ENCODE assay signal across 8 cellular contexts in the genomic region with DNA sequence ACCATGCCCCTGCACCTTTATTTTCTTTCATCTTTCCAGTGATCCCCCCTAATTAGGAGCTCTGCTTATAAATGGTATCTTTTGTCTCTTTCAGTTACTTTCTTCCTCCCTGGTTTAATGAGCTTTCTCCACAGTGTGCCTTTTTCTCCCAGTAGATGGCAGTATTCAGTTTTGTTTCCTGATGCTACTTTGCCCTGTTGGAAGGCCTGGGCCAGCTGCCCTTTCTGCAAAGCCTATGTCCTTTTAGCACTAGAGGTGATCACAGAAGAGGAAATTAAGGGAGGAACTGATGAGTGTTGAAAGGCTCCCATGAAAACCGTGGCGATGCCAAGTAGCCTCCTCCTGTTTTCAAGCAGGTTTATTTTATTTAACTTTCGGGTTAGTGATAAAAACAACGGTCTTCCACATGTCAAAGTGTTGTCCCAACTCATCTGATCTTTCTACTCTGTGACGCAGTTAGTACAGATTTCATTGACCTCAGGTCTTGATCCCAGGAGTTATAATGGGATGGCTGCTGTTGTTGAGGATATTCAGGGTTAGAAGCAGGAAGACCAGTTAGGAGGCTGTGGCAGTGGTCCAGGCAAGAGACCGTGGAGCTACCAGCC.
DNase-seq lines count a peak whose midpoint lies in the region; ATAC-seq, FAIRE-seq and TF ChIP-seq lines count a peak whose summit lies in the region.

No MANE protein-coding gene starts in this region.

- H3K4me1 Mint-ChIP-seq in activated T-helper 17 cell treated with anti-CD3 and anti-CD28 coated beads, Interleukin-2, amount 50 U/mL, for 72 hours = no peaks in the 10 kb centered on the region

- WGBS in K562 (ENCODE audit: insufficient coverage, low coverage, missing lambda C conversion rate) = 3% methylated on average over 6 of the region's 6 CpGs

- H4K20me1 ChIP-seq in K562 (replicated peaks; ENCODE audit: control insufficient read depth, insufficient read depth, low read length) = no peaks in the 10 kb centered on the region

- POLR2A ChIA-PET in K562 (lab: Yijun Ruan, JAX) = no interaction called here

- CTCF ChIA-PET in K562 (lab: Yijun Ruan, JAX; ENCODE audit: low intra/inter-chr PET ratio) = no interaction called here

- H3K4me3 ChIP-seq in AG10803 (ENCODE audit: low read length) = no peak overlapping the region
- H3K4me3 ChIP-seq in K562 = no peak overlapping the region
- H3K4me3 ChIP-seq in uterus = no peak overlapping the region

- H3K4me1 ChIP-seq in K562 (replicated peaks in 1 of 2; ENCODE audit: control insufficient read depth in 2 of 2, insufficient read depth in 2 of 2, low read length in 2 of 2) (no peaks in the 10 kb centered on the region), uterus (no peaks in the 10 kb centered on the region)

- H3K27me3 Mint-ChIP-seq in activated T-helper 17 cell treated with anti-CD3 and anti-CD28 coated beads, Interleukin-2, amount 50 U/mL, for 72 hours = no peaks in the 10 kb centered on the region

- BruUV-seq in K562 (replicated peaks; lab: Mats Ljungman, UMichigan) = no TSS peak

- no peak overlapping the region for H3K9ac ChIP-seq in K562 (ENCODE audit: insufficient read depth in 1 of 2, low read depth in 2 of 2, low read length in 2 of 2)

- TF ChIP-seq EP300 in K562 (IDR thresholded peaks at IDR 0.05; ENCODE audit: low read length) = no peak

- ATAC-seq in GM18870 (IDR thresholded peaks at IDR 0.05; ENCODE audit: unreplicated experiment) = peak; percentile 82
- ATAC-seq in HG03139 (IDR thresholded peaks at IDR 0.05; ENCODE audit: unreplicated experiment) = peak; percentile 83
- ATAC-seq in K562 = no peak
- no peak for ATAC-seq in activated T-helper 17 cell treated with anti-CD3 and anti-CD28 coated beads, Interleukin-2, amount 50 U/mL, for 72 hours (replicated peaks)

- peak; percentile 52 for DNase-seq in AG10803 (ENCODE audit: low read depth)
- DNase-seq in NCI-H446 treated with DMSO at 0.1 percent for 48 hours (lab: John Stamatoyannopoulos, UW) = peak; percentile 2
- peak in 3 of 4 experiments; percentile 6 to 10 (median 6) for DNase-seq in K562 (ENCODE audit: extremely low read depth in 1 of 4, low spot score in 3 of 4)
- peak; percentile 71 for DNase-seq in islet precursor cell
- DNase-seq in uterus = peak in 1 of 2 donors; percentile 17

- H3K36me3 ChIP-seq in K562 (ENCODE audit: control insufficient read depth, insufficient read depth, low read length) = no peaks in the 10 kb centered on the region
- no peaks in the 10 kb centered on the region for H3K36me3 ChIP-seq in uterus

- intact Hi-C loops in K562 (cut with micrococcal nuclease) (no loop called here), uterus (cut with DNase I; ENCODE audit: low total_unique reads) (no loop called here)

- no peak overlapping the region for H3K27ac Mint-ChIP-seq in activated T-helper 17 cell treated with anti-CD3 and anti-CD28 coated beads, Interleukin-2, amount 50 U/mL, for 72 hours

- no peaks in the 10 kb centered on the region for H3K9me3 ChIP-seq in K562 (replicated peaks; ENCODE audit: control insufficient read depth, insufficient read depth, low read depth, low read length)
- no peaks in the 10 kb centered on the region for H3K9me3 ChIP-seq in uterus

- H3K9me1 ChIP-seq in K562 (ENCODE audit: control insufficient read depth, insufficient read depth, low read length) = no peaks in the 10 kb centered on the region

- no peak overlapping the region for H3K4me2 ChIP-seq in K562 (ENCODE audit: insufficient read depth, low read length)

- no peaks in the 10 kb centered on the region for H3K27me3 ChIP-seq in K562 (ENCODE audit: control insufficient read depth in 2 of 2, insufficient read depth in 2 of 2, low read length in 2 of 2)
- no peaks in the 10 kb centered on the region for H3K27me3 ChIP-seq in uterus

- peaks cover 10% of the 10 kb centered on the region for H3K9me3 Mint-ChIP-seq in activated T-helper 17 cell treated with anti-CD3 and anti-CD28 coated beads, Interleukin-2, amount 50 U/mL, for 72 hours

- TF ChIP-seq POLR2A in K562 (conservative IDR thresholded peaks at IDR 0.05) (no peak), uterus (IDR thresholded peaks at IDR 0.05) (no peak)

- no peaks in the 10 kb centered on the region for H3K36me3 Mint-ChIP-seq in activated T-helper 17 cell treated with anti-CD3 and anti-CD28 coated beads, Interleukin-2, amount 50 U/mL, for 72 hours (ENCODE audit: low read depth)

- no peak overlapping the region for H3K4me3 Mint-ChIP-seq in activated T-helper 17 cell treated with anti-CD3 and anti-CD28 coated beads, Interleukin-2, amount 50 U/mL, for 72 hours

- FAIRE-seq in K562 (lab: Jason Lieb, UNC) = no peak

- peak; percentile 38 to 43; a peak in 3 of 4 replicates for TF ChIP-seq RAD21 in K562 (CRISPR knock-in tag; conservative IDR thresholded peaks at IDR 0.05 in 1 of 2, IDR thresholded peaks at IDR 0.05 in 1 of 2)

- no peaks in the 10 kb centered on the region for H3K79me2 ChIP-seq in K562 (ENCODE audit: control insufficient read depth, insufficient read depth, low read length)

- in situ Hi-C loops in K562 (cut with MboI) = no loop called here

- no peak overlapping the region for H3K27ac ChIP-seq in K562 (ENCODE audit: extremely low read depth, low read depth, low read length)
- H3K27ac ChIP-seq in uterus = no peak overlapping the region

- TF ChIP-seq CTCF in AG10803 (conservative IDR thresholded peaks at IDR 0.05; ENCODE audit: low read length) (peak; percentile 81), K562 (IDR thresholded peaks at IDR 0.05 in 2 of 3, conservative IDR thresholded peaks at IDR 0.05 in 1 of 3; ENCODE audit: insufficient read depth in 2 of 3, low read depth in 1 of 3, low read length in 3 of 3) (peak in 2 of 3 experiments; percentile 14 to 21; a peak in 1 of 6 replicates), uterus (IDR thresholded peaks at IDR 0.05) (peak in 3 of 4 experiments; percentile 20 to 46 (median 34))

- no peak overlapping the region for H2AFZ ChIP-seq in K562 (ENCODE audit: low read depth, low read length)

TF ChIP-seq in K562, 482 proteins besides CTCF, POLR2A, EP300 and RAD21:
- TF ChIP-seq GATAD2B (IDR thresholded peaks at IDR 0.05; ENCODE audit: borderline replicate concordance) (no peak), AFF4 (CRISPR knock-in tag; IDR thresholded peaks at IDR 0.05) (no peak), ZNF764 (CRISPR knock-in tag; IDR thresholded peaks at IDR 0.05; ENCODE audit: low read depth) (no peak), HDAC3 (IDR thresholded peaks at IDR 0.05; ENCODE audit: borderline replicate concordance, partially characterized antibody) (no peak), EZH2 (IDR thresholded peaks at IDR 0.05; ENCODE audit: borderline replicate concordance, low read depth, low read length) (no peak), NR2C2 (CRISPR knock-in tag; IDR thresholded peaks at IDR 0.05) (no peak), NR2C2 (tag; IDR thresholded peaks at IDR 0.05) (no peak)

Comparison
In these comparisons a context has a peak if more than half of its experiments do, and no peak if none do; other contexts are left out.
1. CTCF ChIP-seq: peak in every context shown above with its lines; median percentile 81 in AG10803; 34 in uterus; 18 in K562.
2. ATAC-seq: peak in GM18870 (single experiment) and HG03139 (single experiment); none in K562 (single experiment) and activated T-helper 17 cell treated with anti-CD3 and anti-CD28 coated beads, Interleukin-2, amount 50 U/mL, for 72 hours (single experiment).